Comparison of ENCODE assay signal across 10 cellular contexts in genomic region chr7:83956104-83956503, GRCh38.
"Had no signal": no experiment of that assay in that cellular context is flagged by ENCODE, and none has a peak within 500 bp of the region (broad histone marks: within the 10 kb centered on the region; RNA-seq: fewer than 3 reads in every experiment).

No MANE protein-coding gene starts in this region.

- DNase-seq: activated naive CD4-positive, alpha-beta T cell treated with Interleukin-2 at 50 U/mL for 16 hours; activated T-cell treated with anti-CD3 and anti-CD28 coated beads for 4 hours; anterior cingulate cortex; retina; stimulated activated naive B cell treated with anti-CD40 and anti-IgM and Interleukin-4, amounts not matched to agents 10 μg/mL and 1 μg/mL and 100 μg/mL, for 72 hours had no signal

- H3K4me1 ChIP-seq: tibial nerve had no signal

- H3K27me3 ChIP-seq: neutrophil, tibial nerve had no signal

- H3K4me3 Mint-ChIP-seq: stimulated activated naive B cell treated with anti-CD40 and anti-IgM and Interleukin-4, amounts not matched to agents 10 μg/mL and 1 μg/mL and 100 μg/mL, for 72 hours; T-helper 2 cell treated with Interferon-gamma antibody and Interleukin-4, amounts not matched to agents 5 μg/mL and 100 μg/mL, for 36 hours had no signal

- H3K36me3 ChIP-seq: neutrophil, tibial nerve had no signal

- H3K27ac Mint-ChIP-seq: stimulated activated naive B cell treated with anti-CD40 and anti-IgM and Interleukin-4, amounts not matched to agents 10 μg/mL and 1 μg/mL and 100 μg/mL, for 72 hours; T-helper 2 cell treated with Interferon-gamma antibody and Interleukin-4, amounts not matched to agents 5 μg/mL and 100 μg/mL, for 36 hours had no signal

- H3K4me3 ChIP-seq: tibial nerve had no signal

- H3K27ac ChIP-seq: neutrophil, tibial nerve had no signal

- H3K4me1 Mint-ChIP-seq: stimulated activated naive B cell treated with anti-CD40 and anti-IgM and Interleukin-4, amounts not matched to agents 10 μg/mL and 1 μg/mL and 100 μg/mL, for 72 hours had no signal

- H3K27me3 Mint-ChIP-seq: stimulated activated naive B cell treated with anti-CD40 and anti-IgM and Interleukin-4, amounts not matched to agents 10 μg/mL and 1 μg/mL and 100 μg/mL, for 72 hours had no signal

- H3K9me3 ChIP-seq: neutrophil, tibial nerve had no signal

- ATAC-seq: activated CD4-positive, CD25-positive, alpha-beta regulatory T cell treated with anti-CD3 and anti-CD28 coated beads, Interleukin-2, amount 50 U/mL, for 24 hours; left lobe of liver; stimulated activated naive B cell treated with anti-CD40 and anti-IgM and Interleukin-4, amounts not matched to agents 10 μg/mL and 1 μg/mL and 100 μg/mL, for 72 hours had no signal

- H3K36me3 Mint-ChIP-seq: stimulated activated naive B cell treated with anti-CD40 and anti-IgM and Interleukin-4, amounts not matched to agents 10 μg/mL and 1 μg/mL and 100 μg/mL, for 72 hours had no signal

- H3K9me3 Mint-ChIP-seq: stimulated activated naive B cell treated with anti-CD40 and anti-IgM and Interleukin-4, amounts not matched to agents 10 μg/mL and 1 μg/mL and 100 μg/mL, for 72 hours; T-helper 2 cell treated with Interferon-gamma antibody and Interleukin-4, amounts not matched to agents 5 μg/mL and 100 μg/mL, for 36 hours had no signal
